1 cellular context compared by ENCODE assay signal in genomic region chr7:116426428-116427156, GRCh38.
TF ChIP-seq lines count a peak whose summit lies in the region.

No MANE protein-coding gene starts in this region.

TF ChIP-seq in HEK293, 187 proteins besides CTCF, POLR2A, EP300 and RAD21 (continued from another document):
- TF ChIP-seq REST (tag by site-specific recombination; IDR thresholded peaks at IDR 0.05) (peak; percentile 43; the same call in 1 of the 2 replicates), ZNF558 (tag by site-specific recombination; IDR thresholded peaks at IDR 0.05) (0 out of 2 replicates have a peak, but pooled peaks have one; percentile 48), WT1 (tag by site-specific recombination; IDR thresholded peaks at IDR 0.05) (peak; percentile 81), ZNF76 (tag by site-specific recombination; IDR thresholded peaks at IDR 0.05; ENCODE audit: borderline replicate concordance, low read depth) (no peak), ZNF19 (tag by site-specific recombination; IDR thresholded peaks at IDR 0.05; ENCODE audit: low read depth) (no peak), ZNF416 (tag by site-specific recombination; IDR thresholded peaks at IDR 0.05) (no peak), KLF1 (tag by site-specific recombination; IDR thresholded peaks at IDR 0.05) (peak; percentile 34; the same call in 1 of the 2 replicates), ZNF155 (tag by site-specific recombination; IDR thresholded peaks at IDR 0.05) (no peak), ZNF16 (tag by site-specific recombination; IDR thresholded peaks at IDR 0.05; ENCODE audit: low read depth) (no peak), TRIM28 (IDR thresholded peaks at IDR 0.05; ENCODE audit: borderline replicate concordance, low read length) (no peak; the same call in 1 of the 2 replicates), ZNF146 (tag by site-specific recombination; IDR thresholded peaks at IDR 0.05) (no peak), ZNF629 (tag by site-specific recombination; IDR thresholded peaks at IDR 0.05) (peak; percentile 89), ZFHX2 (tag by site-specific recombination; conservative IDR thresholded peaks at IDR 0.05) (no peak), ZNF544 (tag by site-specific recombination; IDR thresholded peaks at IDR 0.05) (no peak), ZNF391 (tag by site-specific recombination; IDR thresholded peaks at IDR 0.05; ENCODE audit: borderline replicate concordance, low read depth) (peak; percentile 86; the same call in 1 of the 2 replicates), ZNF184 (tag by site-specific recombination; IDR thresholded peaks at IDR 0.05) (peak; percentile 67), ZNF521 (tag by site-specific recombination; IDR thresholded peaks at IDR 0.05) (no peak), ZBTB21 (tag by site-specific recombination; IDR thresholded peaks at IDR 0.05) (peak; percentile 73), ZNF585B (tag by site-specific recombination; IDR thresholded peaks at IDR 0.05) (no peak), KLF7 (tag by site-specific recombination; IDR thresholded peaks at IDR 0.05; ENCODE audit: borderline replicate concordance) (peak; percentile 49; the same call in 1 of the 2 replicates), ZNF341 (tag by site-specific recombination; IDR thresholded peaks at IDR 0.05; ENCODE audit: low read depth) (peak; percentile 54; the same call in 1 of the 2 replicates), TSHZ1 (tag by site-specific recombination; IDR thresholded peaks at IDR 0.05; ENCODE audit: borderline replicate concordance) (peak; percentile 96), ZNF561 (tag by site-specific recombination; IDR thresholded peaks at IDR 0.05; ENCODE audit: borderline replicate concordance) (peak; percentile 34; the same call in 1 of the 2 replicates), ZNF670 (tag by site-specific recombination; IDR thresholded peaks at IDR 0.05; ENCODE audit: low read depth) (no peak), YY2 (tag by site-specific recombination; IDR thresholded peaks at IDR 0.05) (no peak), KLF9 (tag by site-specific recombination; IDR thresholded peaks at IDR 0.05; ENCODE audit: low read depth) (no peak), ZBTB8A (tag by site-specific recombination; IDR thresholded peaks at IDR 0.05) (0 out of 2 replicates have a peak, but pooled peaks have one; percentile 39), KLF16 (tag by site-specific recombination; IDR thresholded peaks at IDR 0.05) (no peak), SCRT2 (tag by site-specific recombination; IDR thresholded peaks at IDR 0.05) (peak; percentile 67; the same call in 1 of the 2 replicates), ZNF837 (tag by site-specific recombination; IDR thresholded peaks at IDR 0.05) (no peak), GFI1B (tag by site-specific recombination; IDR thresholded peaks at IDR 0.05) (0 out of 2 replicates have a peak, but pooled peaks have one; percentile 34), ZBTB44 (tag by site-specific recombination; IDR thresholded peaks at IDR 0.05) (peak; percentile 75), OVOL3 (tag by site-specific recombination; IDR thresholded peaks at IDR 0.05) (peak; percentile 84), ZNF174 (tag by site-specific recombination; IDR thresholded peaks at IDR 0.05) (no peak), BCL11B (tag by site-specific recombination; IDR thresholded peaks at IDR 0.05; ENCODE audit: low read depth) (peak; percentile 76; the same call in 1 of the 2 replicates), ZNF18 (tag by site-specific recombination; IDR thresholded peaks at IDR 0.05) (peak; percentile 76), MZF1 (tag by site-specific recombination; IDR thresholded peaks at IDR 0.05; ENCODE audit: borderline replicate concordance) (no peak), ZNF639 (tag by site-specific recombination; IDR thresholded peaks at IDR 0.05) (peak; percentile 91), ZNF2 (tag by site-specific recombination; IDR thresholded peaks at IDR 0.05) (peak; percentile 76; the same call in 1 of the 2 replicates), ZBTB20 (tag by site-specific recombination; IDR thresholded peaks at IDR 0.05) (no peak), ZNF223 (tag by site-specific recombination; IDR thresholded peaks at IDR 0.05) (no peak), ZIC2 (tag by site-specific recombination; IDR thresholded peaks at IDR 0.05) (no peak; the same call in 1 of the 2 replicates), ZNF37A (tag by site-specific recombination; IDR thresholded peaks at IDR 0.05) (no peak), HIC1 (tag by site-specific recombination; IDR thresholded peaks at IDR 0.05) (peak; percentile 93), BCL6B (tag by site-specific recombination; IDR thresholded peaks at IDR 0.05) (no peak), ZNF658 (tag by site-specific recombination; IDR thresholded peaks at IDR 0.05) (no peak), ZNF501 (tag by site-specific recombination; IDR thresholded peaks at IDR 0.05) (0 out of 2 replicates have a peak, but pooled peaks have one; percentile 40), ZNF114 (tag by site-specific recombination; IDR thresholded peaks at IDR 0.05) (no peak), ZNF423 (tag by site-specific recombination; IDR thresholded peaks at IDR 0.05) (no peak), ZNF513 (tag by site-specific recombination; IDR thresholded peaks at IDR 0.05) (peak; percentile 33; the same call in 1 of the 2 replicates)
TF ChIP-seq in HEK293: peak in this region for 69.
